23 cellular contexts compared by ENCODE assay signal in genomic region chr2:236766850-236767249, GRCh38.
"Had no signal": no experiment of that assay in that cellular context is flagged by ENCODE, and none has a peak within 500 bp of the region (broad histone marks: within the 10 kb centered on the region; RNA-seq: fewer than 3 reads in every experiment).

No MANE protein-coding gene starts in this region.

- H3K36me3 ChIP-seq: esophagus muscularis mucosa, gastroesophageal sphincter, heart left ventricle, lower lobe of right lung had no signal

- H3K4me1 ChIP-seq: esophagus muscularis mucosa, gastroesophageal sphincter, heart left ventricle, lower lobe of right lung had no signal

- H3K36me3 Mint-ChIP-seq: immature natural killer cell, naive B cell had no signal

- H3K4me3 Mint-ChIP-seq: immature natural killer cell, mesothelial cell of epicardium, naive B cell had no signal

- H3K4me2 ChIP-seq: hepatocyte had no signal

- DNase-seq: dermis blood vessel endothelial cell; dorsolateral prefrontal cortex; effector CD4-positive, alpha-beta T cell; effector memory CD4-positive, alpha-beta T cell; foreskin keratinocyte; heart left ventricle; hypothalamus; immature natural killer cell; islet precursor cell; kidney; kidney glomerular epithelial cell; left colon; left ventricle myocardium superior; lower lobe of right lung; mesenchymal stem cell; mucosa of descending colon; naive B cell had no signal

- H3K4me1 Mint-ChIP-seq: immature natural killer cell, naive B cell had no signal

- H3K27me3 ChIP-seq: esophagus muscularis mucosa, foreskin keratinocyte, heart left ventricle, hepatocyte had no signal

- H3K9me3 Mint-ChIP-seq: immature natural killer cell had no signal

- H3K9me3 ChIP-seq: esophagus muscularis mucosa, lower lobe of right lung, mucosa of descending colon had no signal

- H3K27ac Mint-ChIP-seq: immature natural killer cell, naive B cell had no signal

- ATAC-seq: foreskin keratinocyte, gastroesophageal sphincter, heart left ventricle, left colon, left lobe of liver, left ventricle myocardium superior, lower lobe of right lung, mucosa of descending colon had no signal

- H3K27ac ChIP-seq: coronary artery, dorsolateral prefrontal cortex, esophagus muscularis mucosa, foreskin keratinocyte, gastroesophageal sphincter, heart left ventricle, lower lobe of right lung had no signal

- H2AFZ ChIP-seq: hepatocyte had no signal

- H3K79me2 ChIP-seq: hepatocyte had no signal

- H3K4me3 ChIP-seq: coronary artery, dorsolateral prefrontal cortex, esophagus muscularis mucosa, gastroesophageal sphincter, heart left ventricle, hepatocyte, lower lobe of right lung, mucosa of descending colon had no signal
